In genomic region chr6:8958894-8959511, GRCh38 we compare ENCODE assay signal across 1 cellular context.
TF ChIP-seq lines count a peak whose summit lies in the region.

No MANE protein-coding gene starts in this region.

TF ChIP-seq in endothelial cell of umbilical vein, 7 proteins besides CTCF, POLR2A, EP300 and RAD21:
- TF ChIP-seq JUN (IDR thresholded peaks at IDR 0.05; ENCODE audit: borderline replicate concordance, insufficient read depth, insufficient read length, low read depth) (peak; percentile 9), FOS (IDR thresholded peaks at IDR 0.05; ENCODE audit: borderline replicate concordance, insufficient read depth, low read length) (no peak), EZH2 (IDR thresholded peaks at IDR 0.05; ENCODE audit: borderline replicate concordance, low read depth, low read length, severe bottlenecking) (no peak)
